13 cellular contexts compared by ENCODE assay signal in the genomic region with DNA sequence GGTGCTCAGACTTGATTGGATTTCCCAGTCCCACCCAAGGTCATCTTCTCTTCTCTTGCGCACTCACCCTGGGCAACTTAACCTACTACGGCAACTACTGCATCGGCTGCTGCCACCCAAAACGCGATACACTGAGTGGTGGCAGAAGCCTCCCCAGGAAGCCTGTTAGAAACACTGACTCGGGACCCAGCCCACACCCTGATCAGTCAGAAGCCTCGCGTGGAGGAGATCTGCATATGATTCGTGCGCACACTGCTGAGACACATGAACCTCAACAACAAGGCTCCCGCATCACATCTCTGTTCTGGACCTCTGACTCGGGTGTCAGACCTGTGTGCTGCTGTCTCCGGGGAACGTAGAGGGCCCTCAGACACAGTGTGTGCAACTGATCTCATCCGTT.
DNase-seq lines count a peak whose midpoint lies in the region; ATAC-seq and TF ChIP-seq lines count a peak whose summit lies in the region.
"Had no signal": no experiment of that assay in that cellular context is flagged by ENCODE, and none has a peak within 500 bp of the region (broad histone marks: within the 10 kb centered on the region; RNA-seq: fewer than 3 reads in every experiment).

No MANE protein-coding gene starts in this region.

- no peak for ATAC-seq in Right ventricle myocardium inferior
- no peak for ATAC-seq in GM18519 (IDR thresholded peaks at IDR 0.05; ENCODE audit: low FRiP score, unreplicated experiment)
- ATAC-seq in HG02623 (IDR thresholded peaks at IDR 0.05; ENCODE audit: unreplicated experiment) = no peak

- H3K4me1 Mint-ChIP-seq in neural crest cell = no peaks in the 10 kb centered on the region

- intact Hi-C loops in head of caudate nucleus (cut with DNase I) (no loop called here), Right ventricle myocardium inferior (cut with DNase I) (no loop called here)

- no peak overlapping the region for H3K4me3 Mint-ChIP-seq in neural crest cell
- H3K4me3 Mint-ChIP-seq: CD4-positive, alpha-beta T cell; H9 had no signal

- no peaks in the 10 kb centered on the region for H3K36me3 Mint-ChIP-seq in neural crest cell (ENCODE audit: low read depth)

- DNase-seq in SK-N-DZ (ENCODE audit: low spot score) = peak; percentile 0
- DNase-seq in head of caudate nucleus = peak in 31 of 42 donors; percentile 38 to 84 (median 61)
- no peak for DNase-seq in neural crest cell (ENCODE audit: low read depth, low spot score)
- DNase-seq in Right ventricle myocardium inferior (ENCODE audit: missing footprints) = no peak
- no peak for DNase-seq in stimulated activated naive CD4-positive, alpha-beta T cell (lab: John Stamatoyannopoulos, UW)
- DNase-seq: ACHN; AML-193; Caco-2; CD4-positive, alpha-beta T cell; GOT3; H9 had no signal

- no peak for TF ChIP-seq CTCF in neural crest cell (conservative IDR thresholded peaks at IDR 0.05)

- H3K9me3 Mint-ChIP-seq in neural crest cell = no peaks in the 10 kb centered on the region
- H3K9me3 Mint-ChIP-seq: H9 had no signal

- H3K27ac Mint-ChIP-seq in neural crest cell (ENCODE audit: unreplicated experiment) = peak overlapping the region; percentile 91
- H3K27ac Mint-ChIP-seq: CD4-positive, alpha-beta T cell had no signal

- H3K27me3 Mint-ChIP-seq in neural crest cell (ENCODE audit: low read depth) = peaks cover 10% of the 10 kb centered on the region
- H3K27me3 Mint-ChIP-seq: CD4-positive, alpha-beta T cell had no signal

Comparison
In these comparisons a context has a peak if more than half of its experiments do, and no peak if none do; other contexts are left out.
1. DNase-seq: peak in SK-N-DZ (single experiment) and head of caudate nucleus (31 of 42); none in neural crest cell (single experiment), Right ventricle myocardium inferior (single experiment) and stimulated activated naive CD4-positive, alpha-beta T cell (0 of 6).